In the genomic region with DNA sequence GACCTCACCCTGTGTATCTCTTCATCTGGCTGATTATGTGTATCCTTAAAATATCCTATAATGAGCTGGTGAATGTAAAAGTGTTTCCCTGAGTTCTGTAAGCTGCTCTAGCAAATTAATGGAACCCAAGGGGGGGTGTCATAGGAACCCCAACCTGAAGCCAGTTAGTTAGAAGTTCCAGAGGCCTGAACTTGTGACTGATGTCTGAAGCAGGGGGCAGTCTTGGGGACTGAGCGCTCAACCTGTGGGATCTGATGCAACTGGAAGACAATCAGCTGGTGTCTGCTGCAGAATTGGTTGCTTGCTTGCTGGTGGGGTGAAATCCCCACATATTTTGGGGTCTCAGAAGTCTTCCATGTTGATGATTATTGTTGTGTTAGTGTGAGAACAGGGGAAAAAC, we compare ENCODE assay signal across 24 cellular contexts.
"Had no signal": no experiment of that assay in that cellular context is flagged by ENCODE, and none has a peak within 500 bp of the region (broad histone marks: within the 10 kb centered on the region; RNA-seq: fewer than 3 reads in every experiment).

No MANE protein-coding gene starts in this region.

- H3K9me3 Mint-ChIP-seq: naive B cell had no signal

- H3K36me3 Mint-ChIP-seq: mesothelial cell of epicardium, naive B cell had no signal

- DNase-seq: dermis blood vessel endothelial cell; dorsolateral prefrontal cortex; effector CD4-positive, alpha-beta T cell; effector memory CD4-positive, alpha-beta T cell; erythroblast; esophagus squamous epithelium; foreskin fibroblast; foreskin melanocyte; gastrocnemius medialis; glutamatergic neuron; head of caudate nucleus; heart right ventricle; hippocampal formation; left cardiac atrium; left lung; left ventricle myocardium superior; lower lobe of right lung; mesendoderm; mucosa of descending colon; naive B cell had no signal

- H3K36me3 ChIP-seq: esophagus squamous epithelium, gastrocnemius medialis, heart right ventricle, left lung, lower lobe of right lung had no signal

- H3K27ac Mint-ChIP-seq: mesothelial cell of epicardium, naive B cell had no signal

- H3K9me3 ChIP-seq: esophagus squamous epithelium, gastrocnemius medialis, left lung, lower lobe of right lung, mucosa of descending colon had no signal

- H3K4me3 ChIP-seq: coronary artery, dorsolateral prefrontal cortex, esophagus squamous epithelium, gastrocnemius medialis, heart right ventricle, left lung, lower lobe of right lung, mucosa of descending colon had no signal

- H3K27ac ChIP-seq: coronary artery, dorsolateral prefrontal cortex, epithelial cell of prostate, esophagus squamous epithelium, gastrocnemius medialis, heart right ventricle, left lung, lower lobe of right lung had no signal

- ATAC-seq: esophagus mucosa, gastrocnemius medialis, heart right ventricle, left cardiac atrium, left lung, left ventricle myocardium superior, lower lobe of right lung, mucosa of descending colon had no signal

- H3K4me3 Mint-ChIP-seq: mesothelial cell of epicardium, naive B cell had no signal
